Comparison of ENCODE assay signal across 8 cellular contexts in the genomic region with DNA sequence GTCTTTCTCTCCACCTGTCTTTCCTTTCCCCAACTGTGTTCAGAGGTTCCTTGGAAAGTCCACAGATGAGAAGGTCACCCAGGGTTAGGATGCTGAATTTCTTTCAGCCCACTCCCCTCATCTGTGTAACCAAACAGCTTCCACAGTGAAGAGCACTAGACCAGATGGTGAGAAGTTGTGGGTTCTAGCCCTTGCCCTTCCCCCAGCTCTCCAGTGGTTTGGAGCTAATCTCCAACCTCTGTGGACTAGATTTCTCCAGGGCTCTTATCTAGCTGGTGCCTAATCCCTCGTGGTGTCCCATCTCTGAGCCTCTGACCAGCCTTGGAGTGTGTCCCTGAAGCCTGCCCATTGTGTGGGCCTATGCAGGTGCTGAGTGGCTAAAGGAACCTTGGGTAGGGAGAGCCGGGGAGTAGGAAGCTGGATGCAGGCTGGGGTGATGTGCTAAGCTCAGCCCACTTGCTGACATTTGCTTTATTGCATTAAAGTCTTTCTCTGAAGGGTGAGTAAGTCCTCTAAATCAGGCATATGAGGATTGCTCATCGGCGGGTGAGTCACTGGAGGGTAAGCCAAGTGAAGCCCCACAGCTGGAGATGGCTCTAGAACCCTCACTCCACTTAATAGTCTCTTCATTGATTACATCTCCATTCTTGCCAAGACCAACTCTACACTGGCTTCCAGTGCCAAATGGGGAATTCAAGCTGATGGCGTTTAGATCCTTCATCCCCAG. TPM values are rescaled to one million over a fixed set of nuclear protein-coding genes. Genes with fewer than 3 reads are reported as not detected.
DNase-seq lines count a peak whose midpoint lies in the region; TF ChIP-seq lines count a peak whose summit lies in the region.

No MANE protein-coding gene starts in this region.

- intact Hi-C loops in lower leg skin (cut with DNase I; ENCODE audit: low total_unique reads): no loop called here

- H3K9me3 ChIP-seq in MG63: no peaks in the 10 kb centered on the region

- H3K27me3 Mint-ChIP-seq in activated naive CD8-positive, alpha-beta T cell: no peaks in the 10 kb centered on the region
- H3K27me3 Mint-ChIP-seq in immature natural killer cell (ENCODE audit: low read depth in 3 of 3): peaks cover 0 to 5% (median 3%) of the 10 kb centered on the region in 3 donors

- peak overlapping the region; percentile 65 for H3K4me3 Mint-ChIP-seq in activated naive CD8-positive, alpha-beta T cell
- no peak overlapping the region for H3K4me3 Mint-ChIP-seq in immature natural killer cell

- peaks cover 40% of the 10 kb centered on the region for H3K4me1 Mint-ChIP-seq in activated naive CD8-positive, alpha-beta T cell (ENCODE audit: low read depth)
- H3K4me1 Mint-ChIP-seq in immature natural killer cell: peaks cover 0 to 6% of the 10 kb centered on the region in 2 donors

- H3K36me3 Mint-ChIP-seq in activated naive CD8-positive, alpha-beta T cell: peaks cover 38% of the 10 kb centered on the region
- H3K36me3 Mint-ChIP-seq in immature natural killer cell: peaks cover 20 to 70% (median 61%) of the 10 kb centered on the region in 3 donors

- peak overlapping the region; percentile 88 for H3K27ac Mint-ChIP-seq in activated naive CD8-positive, alpha-beta T cell
- no peak overlapping the region for H3K27ac Mint-ChIP-seq in immature natural killer cell

- peaks cover 4% of the 10 kb centered on the region for H3K9me3 Mint-ChIP-seq in activated naive CD8-positive, alpha-beta T cell (ENCODE audit: low read depth)
- H3K9me3 Mint-ChIP-seq in immature natural killer cell: no peaks in the 10 kb centered on the region

- TF ChIP-seq POLR2A in lower leg skin (IDR thresholded peaks at IDR 0.05): no peak

- H3K36me3 ChIP-seq in MG63: peaks cover 31% of the 10 kb centered on the region

- TF ChIP-seq CTCF in AG09309 (IDR thresholded peaks at IDR 0.05; ENCODE audit: control insufficient read depth, insufficient read depth, low read depth, low read length, missing control alignments): no peak
- no peak for TF ChIP-seq CTCF in lower leg skin (IDR thresholded peaks at IDR 0.05)

- WGBS in lower leg skin, 2 donors: 53 to 60% methylated on average over 5 of the region's 5 CpGs

- H3K4me3 ChIP-seq in AG09309 (ENCODE audit: control insufficient read depth, low read depth, low read length) (no peak overlapping the region), MG63 (no peak overlapping the region), lower leg skin (ENCODE audit: low read depth, poor library complexity, severe bottlenecking) (no peak overlapping the region)

- no peaks in the 10 kb centered on the region for H3K27me3 ChIP-seq in MG63

- DNase-seq in AG09309 (ENCODE audit: low read depth): peak; percentile 67
- DNase-seq in MG63: peak; percentile 85
- DNase-seq in lung microvascular endothelial cell (ENCODE audit: low read depth in 2 of 2): peak; percentile 58 to 89
- no peak for DNase-seq in immature natural killer cell
- no peak for DNase-seq in NCI-H1436 (lab: John Stamatoyannopoulos, UW)
- DNase-seq in lower leg skin (ENCODE audit: low spot score in 2 of 2): no peak
- no peak for DNase-seq in HuH-7.5 (ENCODE audit: low spot score)

RNA-seq across cellular contexts. Expression of a gene that starts 14.9 kb away (rescaled TPM):
- total RNA-seq in MG63 (2014; rRNA removed; shearing (Covaris generic); ENCODE audit: low replicate concordance): 0.59 TPM in 1 of 2 replicates, not detected in the other
- total RNA-seq in lung microvascular endothelial cell (18.7 and 23.0 TPM in 2 replicates), lower leg skin (10 to 100 TPM; 29.8 to 57.2 (median 32.9) TPM)
- 1 to 10 TPM; 2.9 to 4.5 (median 2.9) TPM for polyA plus RNA-seq in immature natural killer cell

RNA-seq across cellular contexts. Expression of a gene that starts 54.9 kb away (rescaled TPM):
- total RNA-seq in MG63 (2014; rRNA removed; shearing (Covaris generic); ENCODE audit: low replicate concordance): 25.4 and 43.4 TPM in 2 replicates
- total RNA-seq in lung microvascular endothelial cell: 14.8 and 18.3 TPM in 2 replicates
- 10 to 100 TPM; 32.3 to 92.1 (median 43.8) TPM for polyA plus RNA-seq in immature natural killer cell
- 10 to 100 TPM; 23.7 to 31.6 (median 30.5) TPM for total RNA-seq in lower leg skin

Comparison
In these comparisons a context has a peak if more than half of its experiments do, and no peak if none do; other contexts are left out.
1. DNase-seq: peak in AG09309 (single experiment), MG63 (single experiment) and lung microvascular endothelial cell (2 of 2); none in immature natural killer cell (0 of 3), NCI-H1436 (single experiment), lower leg skin (0 of 2) and HuH-7.5 (single experiment).
2. RNA of a gene that starts 14.9 kb away (total RNA-seq): 29.8 to 57.2 TPM in lower leg skin and 18.7 to 23.0 TPM in lung microvascular endothelial cell; 0.59 TPM in MG63; every median in the first group is over 10 times any median in the second.